Comparison of ENCODE assay signal across 11 cellular contexts in genomic region chr12:39343665-39344064, GRCh38.
"Had no signal": no experiment of that assay in that cellular context is flagged by ENCODE, and none has a peak within 500 bp of the region (broad histone marks: within the 10 kb centered on the region; RNA-seq: fewer than 3 reads in every experiment).

No MANE protein-coding gene starts in this region.

- H3K9ac ChIP-seq: GM23248 had no signal

- DNase-seq: GM23248, GOT3, H7, H9, HCEC 1CT, HFFc6 had no signal

- H3K4me2 ChIP-seq: GM23338 had no signal

- FAIRE-seq: H1, H54 had no signal

- H3K9me3 ChIP-seq: HAP-1 had no signal

- H3K4me3 ChIP-seq: GM23248, GM23338, HAP-1 had no signal

- H2AFZ ChIP-seq: GM23248, GM23338 had no signal

- ATAC-seq: GM23338, HCT116 had no signal

- H3K27ac ChIP-seq: GM23248 had no signal

- H3K36me3 ChIP-seq: HAP-1 had no signal

- H3K4me1 ChIP-seq: HAP-1 had no signal
